ENCODE assay signal across 8 cellular contexts in the genomic region with DNA sequence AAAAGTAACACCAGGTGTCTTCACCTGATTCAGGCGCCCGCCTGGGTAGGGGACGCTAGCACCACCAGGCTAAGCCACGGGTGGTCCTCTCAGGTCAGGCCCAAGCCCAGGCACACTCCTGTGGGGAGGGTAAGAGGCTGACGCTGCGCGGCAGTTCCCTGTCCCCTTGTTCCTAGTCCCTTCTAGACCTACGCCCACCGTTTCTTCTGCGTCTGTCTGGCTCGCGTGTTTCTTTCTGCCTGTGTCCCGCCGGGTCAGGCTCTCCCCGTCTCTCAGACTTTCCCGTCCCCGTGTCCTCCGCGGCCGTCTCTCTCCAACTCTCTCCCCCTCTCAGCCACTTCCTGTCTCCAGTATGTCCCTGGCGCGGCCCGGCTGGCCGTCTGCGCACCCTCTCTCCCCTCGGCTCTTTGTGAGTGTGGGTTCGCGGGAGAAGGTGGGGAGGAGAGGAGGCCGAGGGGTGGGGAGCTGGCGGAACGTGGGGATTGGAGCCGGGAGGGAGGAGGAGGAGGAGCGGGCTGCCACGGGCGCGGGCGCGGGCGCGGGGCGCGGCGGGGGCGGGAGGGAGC. TPM values are rescaled to one million over a fixed set of nuclear protein-coding genes. Genes with fewer than 3 reads are reported as not detected.
DNase-seq lines count a peak whose midpoint lies in the region; ATAC-seq, FAIRE-seq and TF ChIP-seq lines count a peak whose summit lies in the region.

No MANE protein-coding gene starts in this region.

- BruUV-seq in PC-9 (replicated peaks; lab: Mats Ljungman, UMichigan) = TSS peak; percentile 35

- H3K4me3 ChIP-seq in AG04449 (ENCODE audit: low read depth, low read length) (peak overlapping the region; percentile 83), PC-9 (peak overlapping the region; percentile 89), heart left ventricle (peak overlapping the region; percentile 57 to 84 (median 75)), pancreas (peak overlapping the region; percentile 29 to 62 (median 56))

- H3K79me2 ChIP-seq in PC-9 (ENCODE audit: low read depth) = 0 out of 2 replicates have a peak, but pooled peaks cover 3% of the 10 kb centered on the region

- H2AFZ ChIP-seq in PC-9 = peak overlapping the region; percentile 85

- ATAC-seq in GM18861 (IDR thresholded peaks at IDR 0.05; ENCODE audit: unreplicated experiment) = peak; percentile 6
- peak; percentile 41 for ATAC-seq in HG03280 (IDR thresholded peaks at IDR 0.05; ENCODE audit: unreplicated experiment)
- peak; percentile 17 to 55 (median 42) for ATAC-seq in heart left ventricle
- ATAC-seq in pancreas = peak; percentile 38 to 57 (median 42)

- CTCF ChIA-PET in AG04449 (lab: Yijun Ruan, JAX) = interaction anchor here (0.6 to 6.5 kb wide), 6 partner anchors 9 to 166 kb away, joined by 3 to 92 read pairs (median 10); no protein-coding TSS in a partner anchor
- CTCF ChIA-PET in PC-9 (lab: Charles Lee) = interaction anchor here (0.6 to 2.0 kb wide), 6 partner anchors 9 to 375 kb away, joined by 3 to 14 read pairs (median 4); no protein-coding TSS in a partner anchor

- H3K27me3 ChIP-seq in PC-9 (ENCODE audit: insufficient read depth, low read depth) (no peaks in the 10 kb centered on the region), heart left ventricle (no peaks in the 10 kb centered on the region), pancreas (no peaks in the 10 kb centered on the region)

- TF ChIP-seq CTCF in AG04449 (IDR thresholded peaks at IDR 0.05; ENCODE audit: insufficient read depth, low read length, missing control alignments) (no peak), PC-9 (conservative IDR thresholded peaks at IDR 0.05) (no peak), heart left ventricle (IDR thresholded peaks at IDR 0.05) (no peak), pancreas (IDR thresholded peaks at IDR 0.05) (no peak)

- H3F3A ChIP-seq in PC-9 (ENCODE audit: insufficient read depth, low read depth) = peaks cover 69% of the 10 kb centered on the region

- FAIRE-seq in pancreas (lab: Jason Lieb, UNC) = no peak

- DNase-seq in AG04449 (ENCODE audit: low read depth, low spot score) (no peak), PC-9 (peak; percentile 51 to 79), amniotic stem cell (lab: John Stamatoyannopoulos, UW) (peak; percentile 73), heart left ventricle (peak; percentile 88 to 94 (median 91)), pancreas (peak in 5 of 6 donors; percentile 84 to 94 (median 88)), T-helper 9 cell (no peak)

- no peaks in the 10 kb centered on the region for H3K9me2 ChIP-seq in PC-9 (ENCODE audit: insufficient read depth)

- H3K9me3 ChIP-seq in PC-9 (ENCODE audit: insufficient read depth, low read depth) (no peaks in the 10 kb centered on the region), heart left ventricle (no peaks in the 10 kb centered on the region), pancreas (no peaks in the 10 kb centered on the region)

- 0 to 1% (median 1%) methylated on average over 27 to 43 of the region's 44 CpGs for WGBS in heart left ventricle, 4 donors
- WGBS in pancreas, 2 donors = 1% methylated on average over 27 to 41 of the region's 44 CpGs

- peak overlapping the region; percentile 39; the same call in 1 of the 2 replicates for H3K27ac ChIP-seq in PC-9
- H3K27ac ChIP-seq in heart left ventricle = peak overlapping the region; percentile 96 to 100 (median 98)
- peak overlapping the region; percentile 88 to 96 (median 94) for H3K27ac ChIP-seq in pancreas

- H4K20me1 ChIP-seq in PC-9 (ENCODE audit: insufficient read depth) = peaks cover 13% of the 10 kb centered on the region; the same call in 1 of the 2 replicates

- POLR2A ChIA-PET in AG04449 (lab: Yijun Ruan, JAX) (interaction anchor here (0.6 to 3.5 kb wide), 13 partner anchors 8 to 56 kb away, joined by 3 to 26 read pairs (median 7); a partner anchor contains a TSS), PC-9 (lab: Charles Lee; ENCODE audit: unreplicated experiment) (interaction anchor here (0.6 to 1.1 kb wide), 5 partner anchors 26 to 302 kb away, joined by 5 to 28 read pairs (median 7); a partner anchor contains a TSS)

- peak; percentile 82 to 97 for TF ChIP-seq POLR2A in heart left ventricle (IDR thresholded peaks at IDR 0.05)

- intact Hi-C loops in PC-9 (cut with micrococcal nuclease; ENCODE audit: unreplicated experiment) (loop anchor here (5.0 kb wide), 1 partner anchor 39 kb away; a partner anchor contains a TSS), heart left ventricle (cut with DNase I) (loop anchor here in 2 of 10 donors (5.0 kb wide), 2 partner anchors 39 to 51 kb away; a partner anchor contains a TSS), pancreas (cut with DNase I) (no loop called here)

- H3K36me3 ChIP-seq in PC-9 (ENCODE audit: low read depth) (no peaks in the 10 kb centered on the region), heart left ventricle (peaks cover 0 to 14% (median 0%) of the 10 kb centered on the region in 9 donors), pancreas (no peaks in the 10 kb centered on the region)

- H3K4me1 ChIP-seq in PC-9 (replicated peaks; ENCODE audit: insufficient read depth) (peaks cover 18% of the 10 kb centered on the region), heart left ventricle (peaks cover 7 to 81% (median 61%) of the 10 kb centered on the region in 12 donors), pancreas (peaks cover 33 to 46% (median 42%) of the 10 kb centered on the region in 3 donors)

- H3K4me2 ChIP-seq in PC-9 = peak overlapping the region; percentile 96

RNA-seq across cellular contexts. Expression of a gene that starts 3.1 kb away (rescaled TPM):
- total RNA-seq in PC-9 (2021) = 8.5 and 11.5 TPM in 2 replicates
- total RNA-seq in heart left ventricle = 100 to 1,000 TPM in 3 of 9 donors, 10 to 100 TPM in 6; 56.0 to 193 (median 88.4) TPM
- 100 to 1,000 TPM in 1 of 2 donors, 10 to 100 TPM in 1; 58.7 to 133 TPM for polyA plus RNA-seq in heart left ventricle
- total RNA-seq in pancreas = 10 to 100 TPM; 22.7 to 52.6 (median 28.2) TPM
- polyA plus RNA-seq in pancreas = 100 to 1,000 TPM; 135 to 183 TPM

RNA-seq across cellular contexts. Expression of a gene that starts 32.5 kb away (rescaled TPM):
- total RNA-seq in PC-9 (2021) = 15.2 and 17.2 TPM in 2 replicates
- 10 to 100 TPM; 42.9 to 72.6 (median 48.5) TPM for total RNA-seq in heart left ventricle
- 10 to 100 TPM; 26.0 to 94.7 TPM for polyA plus RNA-seq in heart left ventricle
- 10 to 100 TPM; 37.1 to 47.2 (median 40.1) TPM for total RNA-seq in pancreas
- 10 to 100 TPM; 25.7 to 36.1 TPM for polyA plus RNA-seq in pancreas

RNA-seq across cellular contexts. Expression of a gene that starts 40.5 kb away (rescaled TPM):
- 531 and 615 TPM in 2 replicates for total RNA-seq in PC-9 (2021)
- 100 to 1,000 TPM; 307 to 481 (median 348) TPM for total RNA-seq in heart left ventricle
- polyA plus RNA-seq in heart left ventricle = 100 to 1,000 TPM in 1 of 2 donors, 10 to 100 TPM in 1; 52.0 to 172 TPM
- total RNA-seq in pancreas = 100 to 1,000 TPM; 343 to 522 (median 446) TPM
- polyA plus RNA-seq in pancreas = 10 to 100 TPM; 72.8 to 88.6 TPM

RNA-seq across cellular contexts. Expression of a gene that starts 50.7 kb away (rescaled TPM):
- 290 and 333 TPM in 2 replicates for total RNA-seq in PC-9 (2021)
- total RNA-seq in heart left ventricle = 100 to 1,000 TPM in 3 of 9 donors, 10 to 100 TPM in 6; 18.3 to 132 (median 42.6) TPM
- polyA plus RNA-seq in heart left ventricle = 10 to 100 TPM; 28.8 to 81.6 TPM
- total RNA-seq in pancreas = 10 to 100 TPM in 3 of 6 donors, 1 to 10 TPM in 3; 2.2 to 21.8 (median 9.2) TPM
- 10 to 100 TPM; 24.5 to 32.8 TPM for polyA plus RNA-seq in pancreas

RNA-seq across cellular contexts. Expression of a gene that starts 56.5 kb away (rescaled TPM):
- total RNA-seq in PC-9 (2021) = 0.70 and 0.79 TPM in 2 replicates
- total RNA-seq in heart left ventricle = under 1 TPM in 2 of 9 donors, not detected in 7; 0.20 to 0.27 TPM
- polyA plus RNA-seq in heart left ventricle = not detected
- total RNA-seq in pancreas = under 1 TPM in 2 of 6 donors, not detected in 4; 0.09 to 0.18 TPM
- polyA plus RNA-seq in pancreas = under 1 TPM; 0.15 to 0.54 TPM

Comparison
In these comparisons a context has a peak if more than half of its experiments do, and no peak if none do; other contexts are left out.
1. DNase-seq: peak in PC-9 (2 of 2), amniotic stem cell (single experiment), heart left ventricle (5 of 5) and pancreas (5 of 6); none in AG04449 (single experiment) and T-helper 9 cell (single experiment).
2. H3K27ac ChIP-seq: peak in every context shown above with its lines; median percentile 98 in heart left ventricle; 94 in pancreas; 39 in PC-9.
3. Peak in every context shown above with its lines, with median percentiles within 50 percentile points of each other: H3K4me3 ChIP-seq and ATAC-seq.